5 cellular contexts compared by ENCODE assay signal in the genomic region with DNA sequence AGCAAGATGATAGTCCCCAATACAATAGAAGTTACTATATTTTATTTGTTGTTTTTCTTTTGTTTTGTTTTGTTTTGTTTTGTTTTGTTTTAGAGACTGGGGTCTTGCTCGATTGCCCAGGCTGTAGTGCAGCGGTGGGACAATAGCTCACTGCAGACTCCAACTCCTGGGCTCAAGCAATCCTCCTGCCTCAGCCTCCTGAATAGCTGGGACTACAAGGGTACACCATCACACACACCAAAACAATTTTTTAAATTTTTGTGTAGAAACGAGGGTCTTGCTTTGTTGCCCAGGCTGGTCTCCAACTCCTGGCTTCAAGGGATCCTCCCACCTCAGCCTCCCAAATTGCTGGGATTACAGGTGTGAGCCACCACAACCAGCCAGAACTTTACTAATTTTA. TPM values are rescaled to one million over a fixed set of nuclear protein-coding genes. Genes with fewer than 3 reads are reported as not detected.
"Had no signal": no experiment of that assay in that cellular context is flagged by ENCODE, and none has a peak within 500 bp of the region (broad histone marks: within the 10 kb centered on the region; RNA-seq: fewer than 3 reads in every experiment).

No MANE protein-coding gene starts in this region.

RNA-seq across cellular contexts. Expression of a gene that starts 0.6 kb away (rescaled TPM):
- total RNA-seq: GM23248, H4, H7, HT-29 had no signal
- polyA plus RNA-seq: GM23248, IgD-negative memory B cell had no signal

RNA-seq across cellular contexts. Expression of a gene that starts 49.0 kb away (rescaled TPM):
- total RNA-seq: GM23248 had no signal
- polyA plus RNA-seq: IgD-negative memory B cell had no signal

RNA-seq across cellular contexts. Expression of a gene that starts 55.6 kb away (rescaled TPM):
- polyA plus RNA-seq: IgD-negative memory B cell had no signal
